In the genomic region with DNA sequence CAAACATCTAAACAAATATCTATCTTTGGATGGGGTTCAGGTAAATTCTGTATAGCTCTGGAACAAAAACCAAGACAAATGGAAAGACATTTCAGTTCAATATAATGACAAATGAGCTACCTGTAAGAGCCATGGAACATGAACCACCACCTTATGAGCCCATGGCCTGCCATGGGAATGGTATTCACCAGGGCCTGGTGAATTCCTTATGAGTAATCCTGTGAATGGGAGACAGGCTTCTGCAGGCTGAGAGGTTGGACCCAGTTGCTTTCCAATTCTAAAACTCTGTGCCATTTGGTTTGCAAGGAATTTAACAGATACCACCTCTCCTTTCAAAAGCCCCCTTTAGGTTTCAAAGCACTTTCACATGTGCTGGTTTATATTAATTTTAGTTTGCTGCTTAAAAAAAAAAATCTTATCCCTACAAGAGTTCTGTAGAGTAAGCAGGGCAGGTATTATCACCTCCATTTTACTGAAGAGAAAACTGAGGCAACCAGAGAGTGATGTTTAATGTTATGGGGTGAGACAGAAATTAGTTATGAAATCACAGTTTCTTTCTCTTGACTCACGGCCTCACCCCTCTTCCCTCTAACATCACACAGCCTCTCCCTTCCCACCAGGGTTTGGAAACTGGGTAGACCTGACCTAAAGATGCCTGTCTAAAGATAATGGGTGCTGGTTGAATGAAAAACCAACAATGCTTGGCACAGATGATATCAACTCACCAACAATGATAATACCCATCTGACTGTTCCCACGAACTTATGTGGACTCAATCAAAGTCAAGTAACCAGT, we compare ENCODE assay signal across 17 cellular contexts.
DNase-seq lines count a peak whose midpoint lies in the region; ATAC-seq, FAIRE-seq and TF ChIP-seq lines count a peak whose summit lies in the region.
"Had no signal": no experiment of that assay in that cellular context is flagged by ENCODE, and none has a peak within 500 bp of the region (broad histone marks: within the 10 kb centered on the region; RNA-seq: fewer than 3 reads in every experiment).

No MANE protein-coding gene starts in this region.

- H3K18ac ChIP-seq in trophoblast cell (ENCODE audit: low read length), result no peak overlapping the region

- H2AFZ ChIP-seq in PC-9, result no peak overlapping the region
- no peak overlapping the region for H2AFZ ChIP-seq in trophoblast cell (ENCODE audit: insufficient read depth, low read length, poor library complexity)

- CTCF ChIA-PET in PC-9 (lab: Charles Lee), result no interaction called here

- no peak for FAIRE-seq in GM12892 (lab: Jason Lieb, UNC)
- FAIRE-seq: GM18507 had no signal

- no peaks in the 10 kb centered on the region for H4K20me1 ChIP-seq in PC-9 (ENCODE audit: insufficient read depth)

- no peak overlapping the region for H4K91ac ChIP-seq in trophoblast cell (ENCODE audit: low read depth, low read length)

- no peak for TF ChIP-seq POLR2A in GM12892 (IDR thresholded peaks at IDR 0.05; ENCODE audit: low read depth, low read length)

- no peak overlapping the region for H3K14ac ChIP-seq in trophoblast cell (ENCODE audit: low read length)

- H3K4me1 ChIP-seq in PC-9 (replicated peaks; ENCODE audit: insufficient read depth), result peaks cover 45% of the 10 kb centered on the region
- no peaks in the 10 kb centered on the region for H3K4me1 ChIP-seq in trophoblast cell (ENCODE audit: control insufficient read depth in 1 of 2, insufficient read depth in 2 of 2, low read length in 2 of 2)
- H3K4me1 ChIP-seq in right cardiac atrium (ENCODE audit: control insufficient read depth, insufficient read depth, low read length), result no peaks in the 10 kb centered on the region

- H3K9me2 ChIP-seq in PC-9 (ENCODE audit: insufficient read depth), result no peaks in the 10 kb centered on the region; the same call in 1 of the 2 replicates
- H3K9me2 ChIP-seq: SK-N-SH had no signal

- intact Hi-C loops in PC-9 (cut with micrococcal nuclease; ENCODE audit: unreplicated experiment) (loop anchor here (5.0 kb wide), 1 partner anchor 132 kb away; no protein-coding TSS in a partner anchor), right cardiac atrium (cut with DNase I) (no loop called here)

- no peak for TF ChIP-seq CTCF in PC-9 (conservative IDR thresholded peaks at IDR 0.05)

- no peak overlapping the region for H4K12ac ChIP-seq in trophoblast cell (ENCODE audit: low read depth, low read length)

- peak overlapping the region; percentile 17 for H3K4me2 ChIP-seq in PC-9
- no peak overlapping the region for H3K4me2 ChIP-seq in trophoblast cell (ENCODE audit: low read length)
- H3K4me2 ChIP-seq: SK-N-SH had no signal

- DNase-seq in A172 (ENCODE audit: low spot score) (peak; percentile 13), PC-9 (peak in 1 of 2 experiments; percentile 78), epithelial cell of prostate (ENCODE audit: low read depth, low spot score) (peak; percentile 93), trophoblast cell (peak; percentile 37 to 47), right cardiac atrium (no peak), GM12892 (ENCODE audit: insufficient read length) (no peak), SKM-1 (lab: John Stamatoyannopoulos, UW; ENCODE audit: unreplicated experiment) (no peak), NCI-H1694 treated with DMSO at 0.1 percent for 48 hours (lab: John Stamatoyannopoulos, UW) (no peak)
- DNase-seq: 8988T; C1 segment of cervical spinal cord; NCI-H1436; NCI-H345; NCI-H526 treated with DMSO at 0.1 percent for 48 hours; NK-92 treated with Interleukin-12 subunit alpha and Interleukin-12 subunit beta, amount 100 ng/mL, for 24 hours; Right ventricle myocardium superior; SK-N-SH had no signal

- no TSS peak for BruUV-seq in PC-9 (replicated peaks; lab: Mats Ljungman, UMichigan)

- H2AK5ac ChIP-seq in trophoblast cell (ENCODE audit: low read length), result no peak overlapping the region

- H3K79me1 ChIP-seq in trophoblast cell (ENCODE audit: low read length), result peaks cover 2% of the 10 kb centered on the region

- H3K27ac ChIP-seq in PC-9 (peak overlapping the region; percentile 85), epithelial cell of prostate (peak overlapping the region; percentile 99), trophoblast cell (ENCODE audit: low read depth, low read length) (no peak overlapping the region), right cardiac atrium (ENCODE audit: low read length) (no peak overlapping the region)

- H4K8ac ChIP-seq in trophoblast cell (ENCODE audit: low read depth, low read length), result no peak overlapping the region

- H2BK12ac ChIP-seq in trophoblast cell (ENCODE audit: low read length), result peak overlapping the region; percentile 36

- no CpG with 5 or more reads among the region's 2 CpGs for WGBS in trophoblast cell (ENCODE audit: extremely low coverage, insufficient coverage, insufficient read length)
- 38% methylated on average over 2 of the region's 2 CpGs for WGBS in right cardiac atrium

- H3K79me2 ChIP-seq in PC-9 (ENCODE audit: low read depth) (no peaks in the 10 kb centered on the region), trophoblast cell (ENCODE audit: control insufficient read depth, insufficient read depth, low read length, poor library complexity) (no peaks in the 10 kb centered on the region)

- no peak overlapping the region for H2BK120ac ChIP-seq in trophoblast cell (ENCODE audit: insufficient read depth, low read length, poor library complexity)

- POLR2A ChIA-PET in PC-9 (lab: Charles Lee; ENCODE audit: unreplicated experiment), result no interaction called here

- no peaks in the 10 kb centered on the region for H3K27me3 ChIP-seq in PC-9 (ENCODE audit: insufficient read depth, low read depth)
- no peaks in the 10 kb centered on the region for H3K27me3 ChIP-seq in trophoblast cell (ENCODE audit: insufficient read depth, low read length)
- H3K27me3 ChIP-seq in right cardiac atrium (ENCODE audit: control insufficient read depth, insufficient read depth), result no peaks in the 10 kb centered on the region

- H3K9ac ChIP-seq in trophoblast cell (ENCODE audit: low read length), result no peak overlapping the region
- H3K9ac ChIP-seq: SK-N-SH had no signal

- no peak for ATAC-seq in right cardiac atrium

- H3K36me3 ChIP-seq in PC-9 (ENCODE audit: low read depth) (no peaks in the 10 kb centered on the region), trophoblast cell (ENCODE audit: control insufficient read depth in 1 of 2, insufficient read depth in 2 of 2, low read length in 2 of 2) (no peaks in the 10 kb centered on the region)

- no peak overlapping the region for H3K23ac ChIP-seq in trophoblast cell (ENCODE audit: low read length)

- no peak overlapping the region for H2BK5ac ChIP-seq in trophoblast cell (ENCODE audit: low read depth, low read length, poor library complexity)

- H3K4me3 ChIP-seq in PC-9 (no peak overlapping the region), trophoblast cell (ENCODE audit: low read depth, low read length) (no peak overlapping the region), right cardiac atrium (ENCODE audit: low read length) (no peak overlapping the region)

- H3F3A ChIP-seq in PC-9 (ENCODE audit: insufficient read depth, low read depth), result peaks cover 26% of the 10 kb centered on the region; the same call in 1 of the 2 replicates

- H3K9me3 ChIP-seq in PC-9 (ENCODE audit: insufficient read depth, low read depth), result no peaks in the 10 kb centered on the region
- no peaks in the 10 kb centered on the region for H3K9me3 ChIP-seq in trophoblast cell (ENCODE audit: insufficient read depth, low read depth, low read length)
- H3K9me3 ChIP-seq in right cardiac atrium (ENCODE audit: control insufficient read depth, low read length), result no peaks in the 10 kb centered on the region
- H3K9me3 ChIP-seq: SK-N-SH had no signal

- no peak overlapping the region for H3K4ac ChIP-seq in trophoblast cell (ENCODE audit: low read depth, low read length)

Comparison
In these comparisons a context has a peak if more than half of its experiments do, and no peak if none do; other contexts are left out.
1. DNase-seq: peak in A172 (single experiment), epithelial cell of prostate (single experiment) and trophoblast cell (2 of 2); none in right cardiac atrium (0 of 3), GM12892 (single experiment), SKM-1 (single experiment) and NCI-H1694 treated with DMSO at 0.1 percent for 48 hours (single experiment).
2. H3K27ac ChIP-seq: peak in PC-9 (single experiment) and epithelial cell of prostate (single experiment); none in trophoblast cell (single experiment) and right cardiac atrium (single experiment).